In the genomic region with DNA sequence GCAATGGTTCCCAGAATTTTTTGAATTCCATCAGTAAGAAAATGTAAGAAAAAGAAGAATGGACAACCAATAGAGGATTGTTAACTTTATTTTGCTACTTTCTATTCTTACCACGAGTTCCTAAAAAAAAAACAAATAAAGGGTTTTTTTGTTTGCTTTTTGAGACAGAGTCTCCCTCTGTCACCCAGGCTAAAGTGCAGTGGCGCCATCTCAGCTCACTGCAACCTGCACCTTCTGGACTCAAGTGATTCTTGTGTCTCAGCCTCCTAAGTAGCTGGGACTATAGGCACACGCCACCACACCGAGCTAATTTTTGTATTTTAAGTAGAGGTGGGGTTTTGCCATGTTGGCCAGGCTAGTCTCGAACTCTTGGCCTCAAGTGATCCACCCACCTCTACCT, we compare ENCODE assay signal across 25 cellular contexts.
DNase-seq lines count a peak whose midpoint lies in the region; ATAC-seq, FAIRE-seq and TF ChIP-seq lines count a peak whose summit lies in the region.
"Had no signal": no experiment of that assay in that cellular context is flagged by ENCODE, and none has a peak within 500 bp of the region (broad histone marks: within the 10 kb centered on the region; RNA-seq: fewer than 3 reads in every experiment).

No MANE protein-coding gene starts in this region.

- WGBS in HepG2 (ENCODE audit: low lambda C conversion rate) = 71% methylated on average over 5 of the region's 5 CpGs
- WGBS in right lobe of liver (ENCODE audit: insufficient coverage, low coverage, low lambda C conversion rate, missing lambda C conversion rate) = 45% methylated on average over 2 of the region's 5 CpGs

- TF ChIP-seq RAD21 in HepG2 (CRISPR knock-in tag; IDR thresholded peaks at IDR 0.05) = no peak

- TF ChIP-seq EP300 in HepG2 (IDR thresholded peaks at IDR 0.05; ENCODE audit: low read depth in 2 of 2, low read length in 2 of 2) (no peak), HepG2 (CRISPR knock-in tag; IDR thresholded peaks at IDR 0.05; ENCODE audit: borderline replicate concordance) (no peak)

- intact Hi-C loops in HepG2 (cut with micrococcal nuclease; ENCODE audit: unreplicated experiment) (no loop called here), right lobe of liver (cut with DNase I) (no loop called here), endothelial cell of umbilical vein (cut with micrococcal nuclease) (no loop called here)

- no peak overlapping the region for H3K27ac ChIP-seq in HepG2 (ENCODE audit: extremely low read length, insufficient read depth, low read length)
- no peak overlapping the region for H3K27ac ChIP-seq in right lobe of liver
- no peak overlapping the region for H3K27ac ChIP-seq in endothelial cell of umbilical vein (ENCODE audit: insufficient read depth, low read depth, low read length)
- H3K27ac ChIP-seq: 22Rv1, A549, BLaER1 had no signal

- H3K27me3 ChIP-seq in HepG2 (ENCODE audit: control insufficient read depth in 1 of 2, insufficient read depth in 2 of 2, low read length in 2 of 2) = no peaks in the 10 kb centered on the region
- H3K27me3 ChIP-seq in right lobe of liver = no peaks in the 10 kb centered on the region
- H3K27me3 ChIP-seq in endothelial cell of umbilical vein (ENCODE audit: control insufficient read depth in 2 of 2, insufficient read depth in 2 of 2, low read length in 2 of 2) = no peaks in the 10 kb centered on the region
- H3K27me3 ChIP-seq: BE2C, BLaER1 had no signal

- H4K20me1 ChIP-seq in HepG2 (ENCODE audit: insufficient read depth, low read length) (no peaks in the 10 kb centered on the region), endothelial cell of umbilical vein (replicated peaks; ENCODE audit: control insufficient read depth, extremely low read depth, insufficient read depth, low read length) (no peaks in the 10 kb centered on the region)
- H4K20me1 ChIP-seq: BLaER1 had no signal

- TF ChIP-seq CTCF in HepG2 (CRISPR knock-in tag; IDR thresholded peaks at IDR 0.05) (0 out of 2 replicates have a peak, but pooled peaks have one; percentile 8), right lobe of liver (IDR thresholded peaks at IDR 0.05) (no peak), endothelial cell of umbilical vein (IDR thresholded peaks at IDR 0.05; ENCODE audit: extremely low read depth in 1 of 2, insufficient read depth in 1 of 2, low read depth in 1 of 2, low read length in 2 of 2) (no peak), mesothelial cell of epicardium (IDR thresholded peaks at IDR 0.05; ENCODE audit: unreplicated experiment) (no peak)

- H3K9me3 ChIP-seq in HepG2 (ENCODE audit: low read length) (no peaks in the 10 kb centered on the region), right lobe of liver (no peaks in the 10 kb centered on the region), endothelial cell of umbilical vein (replicated peaks; ENCODE audit: control insufficient read depth, insufficient read depth, low read length) (no peaks in the 10 kb centered on the region)
- H3K9me3 ChIP-seq: A549, BE2C, Caco-2 had no signal

- H3K9me3 Mint-ChIP-seq in mesothelial cell of epicardium = peaks cover 21% of the 10 kb centered on the region
- H3K9me3 Mint-ChIP-seq: CD4-positive, alpha-beta memory T cell had no signal

- no peak for FAIRE-seq in HepG2 (lab: Jason Lieb, UNC)
- peak; percentile 12 for FAIRE-seq in endothelial cell of umbilical vein (lab: Jason Lieb, UNC)
- FAIRE-seq: D721Med, GM12878, GM12892, GM18507 had no signal

- H3K79me2 ChIP-seq in HepG2 (ENCODE audit: insufficient read depth, low read length) (no peaks in the 10 kb centered on the region), endothelial cell of umbilical vein (ENCODE audit: control insufficient read depth, insufficient read depth, low read length) (no peaks in the 10 kb centered on the region)

- dilution Hi-C loops in endothelial cell of umbilical vein (cut with MboI; ENCODE audit: extremely low pct_ligation_motif_present, low sequenced_read_pairs) = no loop called here

- H3K4me3 Mint-ChIP-seq in mesothelial cell of epicardium = no peak overlapping the region
- H3K4me3 Mint-ChIP-seq: CD14-positive monocyte; CD4-positive, alpha-beta memory T cell; CD4-positive, CD25-positive, alpha-beta regulatory T cell had no signal

- DNase-seq in HepG2 (ENCODE audit: low spot score) (no peak), right lobe of liver (no peak), endothelial cell of umbilical vein (ENCODE audit: low read depth, low spot score) (no peak), mesothelial cell of epicardium (ENCODE audit: low spot score in 2 of 2, unreplicated experiment in 2 of 2) (no peak), AG08396 (ENCODE audit: low spot score) (no peak), NCI-H2171 treated with DMSO at 0.1 percent for 48 hours (lab: John Stamatoyannopoulos, UW) (no peak), NCI-H226 (no peak)
- DNase-seq: BE2C; C1 segment of cervical spinal cord; Caco-2; Calu3; CD4-positive, alpha-beta memory T cell; CD4-positive, CD25-positive, alpha-beta regulatory T cell; DMS79; DND-41; EL; GDM1 had no signal

- peaks cover 0 to 16% of the 10 kb centered on the region in 2 experiments; a peak in 4 of 5 replicates for H3K36me3 ChIP-seq in HepG2 (replicated peaks in 1 of 2; ENCODE audit: control insufficient read depth in 1 of 2, insufficient read depth in 2 of 2, low read length in 2 of 2)
- H3K36me3 ChIP-seq in right lobe of liver = peaks cover 0 to 5% (median 2%) of the 10 kb centered on the region in 4 donors
- H3K36me3 ChIP-seq in endothelial cell of umbilical vein (ENCODE audit: control insufficient read depth in 2 of 2, extremely low read depth in 1 of 2, insufficient read depth in 2 of 2, low read length in 2 of 2) = no peaks in the 10 kb centered on the region
- H3K36me3 ChIP-seq: BE2C had no signal

- no peak overlapping the region for H3K9ac ChIP-seq in HepG2 (ENCODE audit: insufficient read depth, low read depth, low read length)
- H3K9ac ChIP-seq in endothelial cell of umbilical vein (replicated peaks; ENCODE audit: extremely low read depth, insufficient read depth, low read length) = no peak overlapping the region
- H3K9ac ChIP-seq: BLaER1 had no signal

- CTCF ChIA-PET in HepG2 (lab: Yijun Ruan, JAX; ENCODE audit: low intra/inter-chr PET ratio, low total read pairs) (no interaction called here), endothelial cell of umbilical vein (lab: Charles Lee) (interaction anchor here (1.2 kb wide), 1 partner anchor 10 kb away, joined by 3 read pairs; no protein-coding TSS in a partner anchor)

- TF ChIP-seq POLR2A in HepG2 (IDR thresholded peaks at IDR 0.05; ENCODE audit: insufficient read depth in 1 of 2, low read depth in 2 of 2, low read length in 2 of 2) (no peak), right lobe of liver (IDR thresholded peaks at IDR 0.05) (no peak), endothelial cell of umbilical vein (IDR thresholded peaks at IDR 0.05; ENCODE audit: low read depth, low read length) (no peak)

- peaks cover 21% of the 10 kb centered on the region for H3K4me1 Mint-ChIP-seq in mesothelial cell of epicardium
- H3K4me1 Mint-ChIP-seq: CD14-positive monocyte; CD4-positive, alpha-beta memory T cell had no signal

- POLR2A ChIA-PET in HepG2 (lab: Yijun Ruan, JAX) = no interaction called here
- POLR2A ChIA-PET in endothelial cell of umbilical vein (lab: Charles Lee) = no interaction called here

- H3K27me3 Mint-ChIP-seq in mesothelial cell of epicardium (ENCODE audit: low read depth) = no peaks in the 10 kb centered on the region
- H3K27me3 Mint-ChIP-seq: CD4-positive, alpha-beta memory T cell; CD4-positive, CD25-positive, alpha-beta regulatory T cell had no signal

- no peak overlapping the region for H3K4me2 ChIP-seq in HepG2 (ENCODE audit: low read depth, low read length)
- H3K4me2 ChIP-seq in endothelial cell of umbilical vein (ENCODE audit: insufficient read depth, low read length) = no peak overlapping the region
- H3K4me2 ChIP-seq: A549, BLaER1 had no signal

- BruUV-seq in HepG2 (replicated peaks; lab: Mats Ljungman, UMichigan) (no TSS peak), endothelial cell of umbilical vein (replicated peaks; lab: Mats Ljungman, UMichigan) (no TSS peak)

- H2AFZ ChIP-seq in HepG2 (ENCODE audit: low read length) (no peak overlapping the region), endothelial cell of umbilical vein (ENCODE audit: low read depth, low read length) (no peak overlapping the region)

- peaks cover 40% of the 10 kb centered on the region for H3K36me3 Mint-ChIP-seq in mesothelial cell of epicardium

- peaks cover 16% of the 10 kb centered on the region for H3K4me1 ChIP-seq in HepG2 (ENCODE audit: insufficient read depth, low read length)
- peaks cover 0 to 3% (median 0%) of the 10 kb centered on the region in 4 donors for H3K4me1 ChIP-seq in right lobe of liver
- no peaks in the 10 kb centered on the region for H3K4me1 ChIP-seq in endothelial cell of umbilical vein (ENCODE audit: control insufficient read depth, extremely low read depth, insufficient read depth, low read length)
- H3K4me1 ChIP-seq: A549, BE2C, BLaER1, Caco-2 had no signal

- ATAC-seq in HepG2 (no peak), right lobe of liver (no peak)
- ATAC-seq: A549, GM12878 had no signal

- peak overlapping the region; percentile 47 for H3K27ac Mint-ChIP-seq in mesothelial cell of epicardium
- H3K27ac Mint-ChIP-seq: CD14-positive monocyte; CD4-positive, alpha-beta memory T cell; CD4-positive, CD25-positive, alpha-beta regulatory T cell had no signal

- in situ Hi-C loops in HepG2 (cut with HindIII; ENCODE audit: extremely low pct_ligation_motif_present, low pct_unique_long_range_greater_than_20kb) = no loop called here

- H3K4me3 ChIP-seq in HepG2 (replicated peaks in 1 of 3; ENCODE audit: insufficient read depth in 1 of 3, low read depth in 2 of 3, low read length in 3 of 3) = no peak overlapping the region
- no peak overlapping the region for H3K4me3 ChIP-seq in right lobe of liver
- no peak overlapping the region for H3K4me3 ChIP-seq in endothelial cell of umbilical vein (replicated peaks in 1 of 3; ENCODE audit: insufficient read depth in 1 of 3, low read depth in 1 of 3, low read length in 3 of 3)
- H3K4me3 ChIP-seq: A549, BLaER1, GM12878 had no signal

- H3K9me1 ChIP-seq in endothelial cell of umbilical vein (replicated peaks; ENCODE audit: control insufficient read depth, extremely low read depth, insufficient read depth, low read length) = peaks cover 2% of the 10 kb centered on the region

TF ChIP-seq in HepG2, 621 proteins besides CTCF, POLR2A, EP300 and RAD21 (continues in another document):
- TF ChIP-seq RELA (CRISPR knock-in tag; IDR thresholded peaks at IDR 0.05) (no peak), MLLT10 (CRISPR knock-in tag; IDR thresholded peaks at IDR 0.05) (no peak), ZNF34 (CRISPR knock-in tag; IDR thresholded peaks at IDR 0.05; ENCODE audit: borderline replicate concordance) (no peak)

TF ChIP-seq in endothelial cell of umbilical vein, 7 proteins besides CTCF, POLR2A, EP300 and RAD21 (continues in another document):
- TF ChIP-seq FOS (IDR thresholded peaks at IDR 0.05; ENCODE audit: borderline replicate concordance, insufficient read depth, low read length) (no peak), JUN (IDR thresholded peaks at IDR 0.05; ENCODE audit: borderline replicate concordance, insufficient read depth, insufficient read length, low read depth) (no peak), MYC (IDR thresholded peaks at IDR 0.05; ENCODE audit: low read depth, low read length) (no peak), POLR2AphosphoS5 (IDR thresholded peaks at IDR 0.05; ENCODE audit: insufficient read depth, low read depth, low read length) (no peak)
